22 cellular contexts compared by ENCODE assay signal in genomic region chr3:123640311-123641083, GRCh38. TPM values are rescaled to one million over a fixed set of nuclear protein-coding genes. Genes with fewer than 3 reads are reported as not detected.
A peak's percentile ranks its signal among the peaks of the same experiment; 100 is the strongest.
DNase-seq lines count a peak whose midpoint lies in the region; ATAC-seq and TF ChIP-seq lines count a peak whose summit lies in the region.
"Had no signal": no experiment of that assay in that cellular context is flagged by ENCODE, and none has a peak within 500 bp of the region (broad histone marks: within the 10 kb centered on the region; RNA-seq: fewer than 3 reads in every experiment).

No MANE protein-coding gene starts in this region.

- no peak overlapping the region for H2AFZ ChIP-seq in IMR-90 (replicated peaks; ENCODE audit: low read length, poor library complexity)
- H2AFZ ChIP-seq: parathyroid adenoma had no signal

- H3K4me3 ChIP-seq in IMR-90 (ENCODE audit: insufficient read depth, low read depth, low read length): no peak overlapping the region
- no peak overlapping the region for H3K4me3 ChIP-seq in thoracic aorta
- H3K4me3 ChIP-seq: left ventricle myocardium inferior had no signal

- no peak overlapping the region for H2BK15ac ChIP-seq in IMR-90 (ENCODE audit: low read depth, low read length)

- no peak for TF ChIP-seq POLR2A in IMR-90 (IDR thresholded peaks at IDR 0.05; ENCODE audit: low read depth, low read length)

- no TSS peak for BruUV-seq in IMR-90 (replicated peaks; lab: Mats Ljungman, UMichigan)

- CTCF ChIA-PET in IMR-90 (lab: Yijun Ruan, JAX): no interaction called here

- no peak overlapping the region for H4K91ac ChIP-seq in IMR-90 (ENCODE audit: insufficient read depth, low read depth, low read length)

- H3K27ac ChIP-seq in IMR-90 (ENCODE audit: insufficient read depth, low read length) (no peak overlapping the region), thoracic aorta (peak overlapping the region; percentile 58 to 83)
- H3K27ac ChIP-seq: left ventricle myocardium inferior, parathyroid adenoma had no signal

- H3K14ac ChIP-seq in IMR-90 (replicated peaks; ENCODE audit: low read depth, low read length): no peak overlapping the region

- H4K5ac ChIP-seq in IMR-90 (ENCODE audit: low read depth, low read length): no peak overlapping the region

- peaks cover 0 to 30% of the 10 kb centered on the region in 2 experiments; a peak in 3 of 4 replicates for H3K79me1 ChIP-seq in IMR-90 (ENCODE audit: low read depth in 1 of 2, low read length in 2 of 2)

- no peak overlapping the region for H2BK5ac ChIP-seq in IMR-90 (ENCODE audit: low read depth, low read length, poor library complexity, severe bottlenecking)

- H3K4ac ChIP-seq in IMR-90 (ENCODE audit: low read depth, low read length): no peak overlapping the region

- TF ChIP-seq CTCF in IMR-90 (conservative IDR thresholded peaks at IDR 0.05; ENCODE audit: low read depth, low read length) (no peak), nephron (IDR thresholded peaks at IDR 0.05; ENCODE audit: unreplicated experiment in 3 of 3) (no peak), thoracic aorta (IDR thresholded peaks at IDR 0.05) (no peak), GM20000 (IDR thresholded peaks at IDR 0.05; ENCODE audit: extremely low read depth, missing control alignments) (no peak), nephron progenitor cell (IDR thresholded peaks at IDR 0.05) (no peak)

- H3K56ac ChIP-seq in IMR-90 (ENCODE audit: extremely low read depth, insufficient read depth, low read length): no peak overlapping the region

- H3K9ac ChIP-seq in IMR-90 (ENCODE audit: low read depth, low read length): no peak overlapping the region
- H3K9ac ChIP-seq: parathyroid adenoma had no signal

- peak overlapping the region; percentile 31 for H2AK5ac ChIP-seq in IMR-90 (ENCODE audit: low read depth, low read length)

- TF ChIP-seq RAD21 in IMR-90 (IDR thresholded peaks at IDR 0.05; ENCODE audit: low read length): no peak

- H3K4me3 Mint-ChIP-seq in nephron (no peak overlapping the region), nephron progenitor cell (no peak overlapping the region)
- H3K4me3 Mint-ChIP-seq: brain had no signal

- peaks cover 10% of the 10 kb centered on the region for H3K9me1 ChIP-seq in IMR-90 (ENCODE audit: insufficient read depth, low read length)

- H3K36me3 Mint-ChIP-seq in nephron (ENCODE audit: low read depth) (peaks cover 10% of the 10 kb centered on the region), nephron progenitor cell (ENCODE audit: low read depth) (no peaks in the 10 kb centered on the region)
- H3K36me3 Mint-ChIP-seq: brain had no signal

- H3K27me3 Mint-ChIP-seq in nephron (ENCODE audit: low read depth) (no peaks in the 10 kb centered on the region), nephron progenitor cell (ENCODE audit: low read depth, poor library complexity) (peaks cover 3% of the 10 kb centered on the region)
- H3K27me3 Mint-ChIP-seq: brain had no signal

- dilution Hi-C loops in IMR-90 (cut with HindIII; ENCODE audit: low sequenced_read_pairs, unreplicated experiment): no loop called here

- H3K27me3 ChIP-seq in IMR-90 (ENCODE audit: control insufficient read depth, insufficient read depth, low read length): no peaks in the 10 kb centered on the region
- no peaks in the 10 kb centered on the region for H3K27me3 ChIP-seq in thoracic aorta (replicated peaks; ENCODE audit: insufficient read depth)

- H3K9me3 Mint-ChIP-seq in nephron: no peaks in the 10 kb centered on the region
- H3K9me3 Mint-ChIP-seq in nephron progenitor cell: no peaks in the 10 kb centered on the region

- POLR2A ChIA-PET in IMR-90 (lab: Charles Lee; ENCODE audit: unreplicated experiment): no interaction called here

- H3K4me2 ChIP-seq in IMR-90 (ENCODE audit: low read depth, low read length): no peak overlapping the region

- intact Hi-C loops in IMR-90 (cut with micrococcal nuclease): no loop called here

- no peak overlapping the region for H4K8ac ChIP-seq in IMR-90 (ENCODE audit: low read depth in 2 of 2, low read length in 2 of 2)

- H3K9me3 ChIP-seq in IMR-90 (ENCODE audit: control insufficient read depth, insufficient read depth, low read length) (no peaks in the 10 kb centered on the region), thoracic aorta (no peaks in the 10 kb centered on the region)
- H3K9me3 ChIP-seq: left ventricle myocardium inferior had no signal

- no peak overlapping the region for H3K18ac ChIP-seq in IMR-90 (ENCODE audit: low read depth, low read length)

- H4K20me1 ChIP-seq in IMR-90 (ENCODE audit: insufficient read depth, low read length): 0 out of 2 replicates have a peak, but pooled peaks cover 6% of the 10 kb centered on the region

- ATAC-seq in IMR-90 (ENCODE audit: low read depth) (no peak), thoracic aorta (ENCODE audit: insufficient number of reproducible peaks, low FRiP score, low read depth) (no peak)
- ATAC-seq: Right ventricle myocardium inferior had no signal

- H2AK9ac ChIP-seq in IMR-90 (replicated peaks; ENCODE audit: low read depth, low read length, poor library complexity): no peak overlapping the region

- H3K27ac Mint-ChIP-seq in nephron (peak overlapping the region; percentile 96 to 97 (median 96)), nephron progenitor cell (no peak overlapping the region)

- no peak for DNase-seq in IMR-90
- peak; percentile 46 for DNase-seq in epidermal melanocyte (ENCODE audit: insufficient read length, low spot score)
- DNase-seq in thoracic aorta (ENCODE audit: low spot score): no peak
- no peak for DNase-seq in NCI-H2107 treated with DMSO at 0.1 percent for 48 hours (lab: John Stamatoyannopoulos, UW; ENCODE audit: unreplicated experiment)
- DNase-seq in GM20000 (ENCODE audit: low spot score): no peak
- no peak for DNase-seq in DMS 273 treated with DMSO at 0.1 percent for 48 hours (lab: John Stamatoyannopoulos, UW)
- no peak for DNase-seq in nephron progenitor cell
- DNase-seq: activated CD4-positive, alpha-beta T cell treated with anti-CD3 and anti-CD28 coated beads, Interleukin-2, amount 50 U/mL, for 4 hours; activated naive CD4-positive, alpha-beta T cell treated with anti-CD3 and anti-CD28 coated beads, Interleukin-2, amount 50 U/mL, for 16 hours; AML-193; cortex of kidney; HCEC 1CT; KBM-7; left ventricle myocardium inferior; MV-4-11; NCI-H2029; NCI-H510A; T-helper 1 cell had no signal

- in situ Hi-C loops in IMR-90 (cut with MboI; ENCODE audit: low sequenced_read_pairs): loop anchor here (5.0 kb wide), 1 partner anchor 77 kb away; no protein-coding TSS in a partner anchor

- H3K4me1 Mint-ChIP-seq in nephron (peaks cover 58% of the 10 kb centered on the region), nephron progenitor cell (peaks cover 59% of the 10 kb centered on the region)

- no peak overlapping the region for H2BK20ac ChIP-seq in IMR-90 (ENCODE audit: low read depth, low read length)

- H3K36me3 ChIP-seq in IMR-90 (ENCODE audit: control insufficient read depth, insufficient read depth, low read length) (peaks cover 76% of the 10 kb centered on the region), thoracic aorta (peaks cover 64% of the 10 kb centered on the region)
- H3K36me3 ChIP-seq: left ventricle myocardium inferior had no signal

- no peak overlapping the region for H3K23ac ChIP-seq in IMR-90 (ENCODE audit: low read depth, low read length)

- 92% methylated on average over 5 of the region's 17 CpGs; no CpG with 5 or more reads in 1 of the 2 experiments for WGBS in IMR-90 (ENCODE audit: extremely low coverage in 2 of 2, insufficient read length in 1 of 2), 2 experiments

- peaks cover 9% of the 10 kb centered on the region for H3K4me1 ChIP-seq in IMR-90 (ENCODE audit: control insufficient read depth, insufficient read depth, low read length)
- peaks cover 17 to 63% of the 10 kb centered on the region in 2 donors for H3K4me1 ChIP-seq in thoracic aorta (ENCODE audit: control insufficient read depth in 1 of 2, low read depth in 2 of 2)
- H3K4me1 ChIP-seq: parathyroid adenoma had no signal

- H2BK120ac ChIP-seq in IMR-90 (ENCODE audit: low read depth, low read length): no peak overlapping the region

TF ChIP-seq in IMR-90, 13 proteins besides CTCF, POLR2A, EP300 and RAD21 (continues in another document):
- TF ChIP-seq ELK1 (IDR thresholded peaks at IDR 0.05; ENCODE audit: borderline replicate concordance, low read depth, low read length) (no peak), BHLHE40 (IDR thresholded peaks at IDR 0.05; ENCODE audit: low read depth, low read length) (no peak), USF2 (IDR thresholded peaks at IDR 0.05; ENCODE audit: low read depth, low read length) (no peak), MAFK (IDR thresholded peaks at IDR 0.05; ENCODE audit: low read depth, low read length) (no peak), MAZ (IDR thresholded peaks at IDR 0.05; ENCODE audit: borderline replicate concordance, low read depth, low read length) (no peak), CHD1 (IDR thresholded peaks at IDR 0.05; ENCODE audit: low read depth, low read length) (no peak), SMC3 (IDR thresholded peaks at IDR 0.05; ENCODE audit: low read depth, low read length) (no peak), RCOR1 (IDR thresholded peaks at IDR 0.05; ENCODE audit: insufficient replicate concordance, low read length) (no peak), RFX5 (IDR thresholded peaks at IDR 0.05; ENCODE audit: low read depth, low read length) (no peak), FOS (IDR thresholded peaks at IDR 0.05; ENCODE audit: low read depth, low read length) (no peak), MXI1 (IDR thresholded peaks at IDR 0.05; ENCODE audit: borderline replicate concordance, low read depth, low read length) (no peak), NFE2L2 (IDR thresholded peaks at IDR 0.05; ENCODE audit: low read depth, low read length) (no peak)

RNA-seq across cellular contexts. Expression of gene HACD2, which starts 55.6 kb away (rescaled TPM):
- 22.6 and 35.8 TPM in 2 replicates for total RNA-seq in IMR-90 (2012; rRNA removed)
- polyA plus RNA-seq in IMR-90 (2012; rRNA removed): 18.6 and 21.5 TPM in 2 replicates
- 4.9 TPM in 2 replicates for polyA plus RNA-seq in IMR-90 (2012; cell fraction: cytosol; rRNA removed)
- polyA plus RNA-seq in IMR-90 (2012; cell fraction: nucleus; rRNA removed; ENCODE audit: low replicate concordance): 3.4 and 15.4 TPM in 2 replicates
- 10 to 100 TPM; 18.8 to 22.6 TPM for total RNA-seq in thoracic aorta
